1 cellular context compared by ENCODE assay signal in the genomic region with DNA sequence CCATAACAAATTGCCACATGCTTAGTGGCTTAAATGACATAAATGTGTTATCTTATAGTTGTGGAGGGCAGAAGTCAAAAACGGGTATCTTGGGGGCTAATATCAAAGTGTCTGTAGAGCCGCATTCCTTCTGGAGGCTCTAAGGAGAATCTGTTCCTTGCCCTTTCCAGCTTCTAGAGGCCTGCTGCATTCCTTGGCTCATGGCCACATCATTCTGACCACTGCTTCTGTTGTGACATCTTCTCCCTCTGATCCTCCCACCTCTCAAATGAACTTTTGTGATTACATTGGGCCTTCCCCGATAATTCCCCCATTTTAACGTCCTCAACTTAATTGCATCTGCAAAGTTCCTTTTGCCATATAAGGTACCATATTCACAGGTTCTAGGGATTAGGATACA.
TF ChIP-seq lines count a peak whose summit lies in the region.

No MANE protein-coding gene starts in this region.

TF ChIP-seq in HCT116, 20 proteins besides CTCF, POLR2A, EP300 and RAD21 (continued from another document):
- TF ChIP-seq, protein P1, sequence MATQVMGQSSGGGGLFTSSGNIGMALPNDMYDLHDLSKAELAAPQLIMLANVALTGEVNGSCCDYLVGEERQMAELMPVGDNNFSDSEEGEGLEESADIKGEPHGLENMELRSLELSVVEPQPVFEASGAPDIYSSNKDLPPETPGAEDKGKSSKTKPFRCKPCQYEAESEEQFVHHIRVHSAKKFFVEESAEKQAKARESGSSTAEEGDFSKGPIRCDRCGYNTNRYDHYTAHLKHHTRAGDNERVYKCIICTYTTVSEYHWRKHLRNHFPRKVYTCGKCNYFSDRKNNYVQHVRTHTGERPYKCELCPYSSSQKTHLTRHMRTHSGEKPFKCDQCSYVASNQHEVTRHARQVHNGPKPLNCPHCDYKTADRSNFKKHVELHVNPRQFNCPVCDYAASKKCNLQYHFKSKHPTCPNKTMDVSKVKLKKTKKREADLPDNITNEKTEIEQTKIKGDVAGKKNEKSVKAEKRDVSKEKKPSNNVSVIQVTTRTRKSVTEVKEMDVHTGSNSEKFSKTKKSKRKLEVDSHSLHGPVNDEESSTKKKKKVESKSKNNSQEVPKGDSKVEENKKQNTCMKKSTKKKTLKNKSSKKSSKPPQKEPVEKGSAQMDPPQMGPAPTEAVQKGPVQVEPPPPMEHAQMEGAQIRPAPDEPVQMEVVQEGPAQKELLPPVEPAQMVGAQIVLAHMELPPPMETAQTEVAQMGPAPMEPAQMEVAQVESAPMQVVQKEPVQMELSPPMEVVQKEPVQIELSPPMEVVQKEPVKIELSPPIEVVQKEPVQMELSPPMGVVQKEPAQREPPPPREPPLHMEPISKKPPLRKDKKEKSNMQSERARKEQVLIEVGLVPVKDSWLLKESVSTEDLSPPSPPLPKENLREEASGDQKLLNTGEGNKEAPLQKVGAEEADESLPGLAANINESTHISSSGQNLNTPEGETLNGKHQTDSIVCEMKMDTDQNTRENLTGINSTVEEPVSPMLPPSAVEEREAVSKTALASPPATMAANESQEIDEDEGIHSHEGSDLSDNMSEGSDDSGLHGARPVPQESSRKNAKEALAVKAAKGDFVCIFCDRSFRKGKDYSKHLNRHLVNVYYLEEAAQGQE (IDR thresholded peaks at IDR 0.05; ENCODE audit: low read depth) = no peak
- no peak for TF ChIP-seq ZFX (IDR thresholded peaks at IDR 0.05)
- TF ChIP-seq ZNF274 (IDR thresholded peaks at IDR 0.05; ENCODE audit: low read depth, low read length) = no peak
- no peak for TF ChIP-seq TCF7L2 (IDR thresholded peaks at IDR 0.05; ENCODE audit: borderline replicate concordance, extremely low read depth, insufficient read depth, insufficient read length)
- no peak for TF ChIP-seq ELF1 (IDR thresholded peaks at IDR 0.05; ENCODE audit: borderline replicate concordance, low read depth)
- no peak for TF ChIP-seq EZH2 (IDR thresholded peaks at IDR 0.05)
- TF ChIP-seq EZH2phosphoT487 (IDR thresholded peaks at IDR 0.05; ENCODE audit: borderline replicate concordance) = no peak
